Comparison of ENCODE assay signal across 11 cellular contexts in the genomic region with DNA sequence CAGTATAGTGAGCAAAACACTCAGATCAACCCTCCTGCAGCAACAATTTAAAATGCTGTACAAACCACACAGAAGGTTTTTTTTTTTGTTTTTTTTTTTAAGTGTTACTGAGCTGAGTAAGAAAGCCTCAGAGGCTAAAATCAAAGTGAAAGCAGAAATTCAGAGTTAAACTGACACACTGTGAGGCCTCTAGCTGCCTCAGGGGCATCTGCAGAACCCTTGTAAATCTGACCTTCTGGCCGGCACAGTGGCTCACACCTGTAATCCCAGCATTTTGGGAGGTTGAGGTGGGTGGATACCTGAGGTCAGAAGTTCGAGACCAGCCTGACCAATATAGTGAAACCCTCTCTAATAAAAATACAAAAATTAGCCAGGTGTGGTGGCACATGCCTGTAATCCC. TPM values are rescaled to one million over a fixed set of nuclear protein-coding genes. Genes with fewer than 3 reads are reported as not detected.
A peak's percentile ranks its signal among the peaks of the same experiment; 100 is the strongest.
DNase-seq lines count a peak whose midpoint lies in the region; ATAC-seq lines count a peak whose summit lies in the region.
"Had no signal": no experiment of that assay in that cellular context is flagged by ENCODE, and none has a peak within 500 bp of the region (broad histone marks: within the 10 kb centered on the region; RNA-seq: fewer than 3 reads in every experiment).

No MANE protein-coding gene starts in this region.

- ATAC-seq in GM18517 (IDR thresholded peaks at IDR 0.05; ENCODE audit: unreplicated experiment) = peak; percentile 49
- peak; percentile 71 for ATAC-seq in GM21360 (IDR thresholded peaks at IDR 0.05; ENCODE audit: unreplicated experiment)
- peak; percentile 81 for ATAC-seq in HG03442 (IDR thresholded peaks at IDR 0.05; ENCODE audit: unreplicated experiment)
- no peak for ATAC-seq in HG02970 (IDR thresholded peaks at IDR 0.05; ENCODE audit: low FRiP score, unreplicated experiment)

- DNase-seq in fibroblast of peridontal ligament (ENCODE audit: extremely low read depth) (peak; percentile 45), dermis blood vessel endothelial cell (no peak), activated gamma-delta T cell (lab: John Stamatoyannopoulos, UW) (no peak), NCI-H524 (lab: John Stamatoyannopoulos, UW) (no peak)
- DNase-seq: effector CD8-positive, alpha-beta T cell; NCI-H1105; NK-92 treated with Interleukin-12 subunit alpha and Interleukin-12 subunit beta, amount 100 ng/mL, for 24 hours had no signal

RNA-seq across cellular contexts. Expression of gene GNA12, which starts 7.4 kb away (rescaled TPM):
- total RNA-seq in dermis blood vessel endothelial cell = 17.4 and 78.6 TPM in 2 replicates
